ENCODE assay signal across 8 cellular contexts in genomic region chr1:32816676-32817158, GRCh38. TPM values are rescaled to one million over a fixed set of nuclear protein-coding genes. Genes with fewer than 3 reads are reported as not detected.
A peak's percentile ranks its signal among the peaks of the same experiment; 100 is the strongest.
DNase-seq lines count a peak whose midpoint lies in the region; ATAC-seq and TF ChIP-seq lines count a peak whose summit lies in the region.

No MANE protein-coding gene starts in this region.

- in situ Hi-C loops in T47D (cut with HindIII; ENCODE audit: low pct_unique_long_range_greater_than_20kb, low sequenced_read_pairs), result no loop called here

- H3K9me2 ChIP-seq in DOHH2 (replicated peaks; ENCODE audit: control insufficient read depth, low read length), result no peaks in the 10 kb centered on the region

- H3K27ac ChIP-seq in DOHH2 (ENCODE audit: low read depth, low read length), result peak overlapping the region; percentile 75

- H3K27me3 ChIP-seq in DOHH2 (ENCODE audit: control insufficient read depth, low read length), result no peaks in the 10 kb centered on the region

- H3K4me2 ChIP-seq in DOHH2 (ENCODE audit: low read length), result peak overlapping the region; percentile 64

- peaks cover 14% of the 10 kb centered on the region for H3F3A ChIP-seq in DOHH2 (ENCODE audit: control insufficient read depth, insufficient read depth)

- H3K9me3 Mint-ChIP-seq in immature natural killer cell, result no peaks in the 10 kb centered on the region
- H3K9me3 Mint-ChIP-seq in stimulated activated effector memory CD8-positive, alpha-beta T cell treated with anti-CD3 and anti-CD28 coated beads, Interleukin-12 subunit alpha, Interleukin-12 subunit beta, amount 100 ng/mL, for 72 hours, result no peaks in the 10 kb centered on the region

- TF ChIP-seq CTCF in DOHH2 (IDR thresholded peaks at IDR 0.05; ENCODE audit: low read depth, low read length, poor library complexity, severe bottlenecking), result no peak

- H3K4me3 Mint-ChIP-seq in immature natural killer cell, result peak overlapping the region; percentile 88 to 99 (median 96)
- peak overlapping the region; percentile 90 for H3K4me3 Mint-ChIP-seq in stimulated activated effector memory CD8-positive, alpha-beta T cell treated with anti-CD3 and anti-CD28 coated beads, Interleukin-12 subunit alpha, Interleukin-12 subunit beta, amount 100 ng/mL, for 72 hours

- peaks cover 76 to 84% of the 10 kb centered on the region in 2 donors for H3K4me1 Mint-ChIP-seq in immature natural killer cell
- peaks cover 48% of the 10 kb centered on the region for H3K4me1 Mint-ChIP-seq in stimulated activated effector memory CD8-positive, alpha-beta T cell treated with anti-CD3 and anti-CD28 coated beads, Interleukin-12 subunit alpha, Interleukin-12 subunit beta, amount 100 ng/mL, for 72 hours

- peaks cover 11% of the 10 kb centered on the region; the same call in 1 of the 2 replicates for H4K20me1 ChIP-seq in DOHH2 (ENCODE audit: control insufficient read depth, insufficient read depth, low read depth, low read length)

- H3K27ac Mint-ChIP-seq in immature natural killer cell, result peak overlapping the region; percentile 81 to 96 (median 94)
- H3K27ac Mint-ChIP-seq in stimulated activated effector memory CD8-positive, alpha-beta T cell treated with anti-CD3 and anti-CD28 coated beads, Interleukin-12 subunit alpha, Interleukin-12 subunit beta, amount 100 ng/mL, for 72 hours, result peak overlapping the region; percentile 99

- H3K79me2 ChIP-seq in DOHH2 (ENCODE audit: control insufficient read depth, low read length), result peaks cover 97% of the 10 kb centered on the region

- peaks cover 2 to 7% (median 3%) of the 10 kb centered on the region in 3 donors for H3K27me3 Mint-ChIP-seq in immature natural killer cell (ENCODE audit: low read depth in 3 of 3)

- peak overlapping the region; percentile 94 for H3K4me3 ChIP-seq in DOHH2 (ENCODE audit: low read length)

- peak; percentile 46 for DNase-seq in NCI-H1105 treated with DMSO at 0.1 percent for 48 hours (lab: John Stamatoyannopoulos, UW)
- peak; percentile 16 to 18 for DNase-seq in T47D (ENCODE audit: low read depth in 1 of 2, low spot score in 1 of 2)
- no peak for DNase-seq in immature natural killer cell
- no peak for DNase-seq in stimulated activated effector memory CD8-positive, alpha-beta T cell treated with anti-CD3 and anti-CD28 coated beads, Interleukin-12 subunit alpha, Interleukin-12 subunit beta, amount 100 ng/mL, for 72 hours (ENCODE audit: low spot score in 2 of 2)
- DNase-seq in activated effector memory CD4-positive, alpha-beta T cell treated with anti-CD3 and anti-CD28 coated beads, Interleukin-2, amount 50 U/mL, for 16 hours, result no peak

- peaks cover 50% of the 10 kb centered on the region for H3K4me1 ChIP-seq in DOHH2 (ENCODE audit: control insufficient read depth, low read length)

- peaks cover 8 to 13% (median 10%) of the 10 kb centered on the region in 3 donors for H3K36me3 Mint-ChIP-seq in immature natural killer cell
- peaks cover 56% of the 10 kb centered on the region for H3K36me3 Mint-ChIP-seq in stimulated activated effector memory CD8-positive, alpha-beta T cell treated with anti-CD3 and anti-CD28 coated beads, Interleukin-12 subunit alpha, Interleukin-12 subunit beta, amount 100 ng/mL, for 72 hours

- ATAC-seq in GM21825 (IDR thresholded peaks at IDR 0.05; ENCODE audit: unreplicated experiment), result peak; percentile 2
- peak; percentile 29 for ATAC-seq in stimulated activated effector memory CD8-positive, alpha-beta T cell treated with anti-CD3 and anti-CD28 coated beads, Interleukin-12 subunit alpha, Interleukin-12 subunit beta, amount 100 ng/mL, for 72 hours
- ATAC-seq in HG03378 (IDR thresholded peaks at IDR 0.05; ENCODE audit: unreplicated experiment), result no peak

- H3K36me3 ChIP-seq in DOHH2 (ENCODE audit: control insufficient read depth, low read length), result peaks cover 73% of the 10 kb centered on the region

- no peaks in the 10 kb centered on the region for H3K9me3 ChIP-seq in DOHH2 (ENCODE audit: control insufficient read depth, insufficient read depth, low read length)

RNA-seq across cellular contexts. Expression of gene YARS1, which starts 0.4 kb away (rescaled TPM):
- polyA plus RNA-seq in immature natural killer cell, result 100 to 1,000 TPM; 103 to 168 (median 129) TPM

RNA-seq across cellular contexts. Expression of gene S100PBP, which starts 0.7 kb away (rescaled TPM):
- 10 to 100 TPM in 2 of 3 donors, 1 to 10 TPM in 1; 9.9 to 21.4 (median 15.8) TPM for polyA plus RNA-seq in immature natural killer cell

RNA-seq across cellular contexts. Expression of gene FNDC5, which starts 54.0 kb away (rescaled TPM):
- not detected for polyA plus RNA-seq in immature natural killer cell

Comparison
In these comparisons a context has a peak if more than half of its experiments do, and no peak if none do; other contexts are left out.
1. DNase-seq: peak in NCI-H1105 treated with DMSO at 0.1 percent for 48 hours (single experiment) and T47D (2 of 2); none in immature natural killer cell (0 of 3), stimulated activated effector memory CD8-positive, alpha-beta T cell treated with anti-CD3 and anti-CD28 coated beads, Interleukin-12 subunit alpha, Interleukin-12 subunit beta, amount 100 ng/mL, for 72 hours (0 of 2) and activated effector memory CD4-positive, alpha-beta T cell treated with anti-CD3 and anti-CD28 coated beads, Interleukin-2, amount 50 U/mL, for 16 hours (single experiment).